Comparison of ENCODE assay signal across 8 cellular contexts in genomic region chr21:26843912-26844257, GRCh38. TPM values are rescaled to one million over a fixed set of nuclear protein-coding genes. Genes with fewer than 3 reads are reported as not detected.
DNase-seq lines count a peak whose midpoint lies in the region; ATAC-seq and TF ChIP-seq lines count a peak whose summit lies in the region.

No MANE protein-coding gene starts in this region.

- H3K4me3 Mint-ChIP-seq in brain: peak overlapping the region; percentile 91 to 97 (median 92)

- peak overlapping the region; percentile 82 for H3K18ac ChIP-seq in IMR-90 (ENCODE audit: low read depth, low read length)

- H3K4me1 Mint-ChIP-seq in brain: peaks cover 44% of the 10 kb centered on the region

- H3K9ac ChIP-seq in IMR-90 (ENCODE audit: low read depth, low read length): peak overlapping the region; percentile 98

- H4K8ac ChIP-seq in IMR-90 (ENCODE audit: low read depth in 2 of 2, low read length in 2 of 2): peak overlapping the region; percentile 27 to 29; a peak in 2 of 4 replicates

- peaks cover 60% of the 10 kb centered on the region for H4K20me1 ChIP-seq in IMR-90 (ENCODE audit: insufficient read depth, low read length)

- H3K14ac ChIP-seq in IMR-90 (replicated peaks; ENCODE audit: low read depth, low read length): peak overlapping the region; percentile 92

- peaks cover 2 to 11% (median 2%) of the 10 kb centered on the region in 5 experiments for H3K9me3 Mint-ChIP-seq in brain

- H3K4me3 ChIP-seq in IMR-90 (ENCODE audit: insufficient read depth, low read depth, low read length): peak overlapping the region; percentile 97
- H3K4me3 ChIP-seq in left lung: peak overlapping the region; percentile 43 to 83
- peak overlapping the region; percentile 55 to 77 (median 65) for H3K4me3 ChIP-seq in thyroid gland (replicated peaks in 1 of 3)

- peak overlapping the region; percentile 74 for H3K4ac ChIP-seq in IMR-90 (ENCODE audit: low read depth, low read length)

- peak overlapping the region; percentile 89 for H3K27ac ChIP-seq in IMR-90 (ENCODE audit: insufficient read depth, low read length)
- H3K27ac ChIP-seq in left lung: peak overlapping the region; percentile 84 to 90
- H3K27ac ChIP-seq in thyroid gland: peak overlapping the region; percentile 72 to 97 (median 90)

- H2BK120ac ChIP-seq in IMR-90 (ENCODE audit: low read depth, low read length): peak overlapping the region; percentile 29; the same call in 1 of the 2 replicates

- H3K4me2 ChIP-seq in IMR-90 (ENCODE audit: low read depth, low read length): peak overlapping the region; percentile 62

- H3K23ac ChIP-seq in IMR-90 (ENCODE audit: low read depth, low read length): peak overlapping the region; percentile 77

- peaks cover 9% of the 10 kb centered on the region; the same call in 1 of the 2 replicates for H3K9me1 ChIP-seq in IMR-90 (ENCODE audit: insufficient read depth, low read length)

- H3K27me3 ChIP-seq in IMR-90 (ENCODE audit: control insufficient read depth, insufficient read depth, low read length) (no peaks in the 10 kb centered on the region), left lung (peaks cover 0 to 70% of the 10 kb centered on the region in 2 donors), thyroid gland (no peaks in the 10 kb centered on the region)

- intact Hi-C loops in IMR-90 (cut with micrococcal nuclease) (loop anchor here (10.0 kb wide), 3 partner anchors 1581 to 1931 kb away; no protein-coding TSS in a partner anchor), left lung (cut with DNase I) (no loop called here), thyroid gland (cut with DNase I) (no loop called here)

- peak overlapping the region; percentile 41 for H2BK5ac ChIP-seq in IMR-90 (ENCODE audit: low read depth, low read length, poor library complexity, severe bottlenecking)

- ATAC-seq in IMR-90 (ENCODE audit: low read depth) (no peak), left lung (peak; percentile 1)

- H2BK20ac ChIP-seq in IMR-90 (ENCODE audit: low read depth, low read length): peak overlapping the region; percentile 21; the same call in 1 of the 2 replicates

- no TSS peak for BruUV-seq in IMR-90 (replicated peaks; lab: Mats Ljungman, UMichigan)

- H3K36me3 Mint-ChIP-seq in brain: peaks cover 41% of the 10 kb centered on the region

- peak overlapping the region; percentile 49 to 97 (median 93) for H3K27ac Mint-ChIP-seq in brain

- dilution Hi-C loops in IMR-90 (cut with HindIII; ENCODE audit: low sequenced_read_pairs, unreplicated experiment): no loop called here

- TF ChIP-seq CTCF in AG09319 (IDR thresholded peaks at IDR 0.05; ENCODE audit: low read depth, low read length): peak; percentile 16
- no peak for TF ChIP-seq CTCF in IMR-90 (conservative IDR thresholded peaks at IDR 0.05; ENCODE audit: low read depth, low read length)
- TF ChIP-seq CTCF in brain (conservative IDR thresholded peaks at IDR 0.05): no peak
- no peak for TF ChIP-seq CTCF in left lung (IDR thresholded peaks at IDR 0.05)
- no peak for TF ChIP-seq CTCF in thyroid gland (IDR thresholded peaks at IDR 0.05)

- H3K9me3 ChIP-seq in IMR-90 (ENCODE audit: control insufficient read depth, insufficient read depth, low read length) (no peaks in the 10 kb centered on the region), left lung (no peaks in the 10 kb centered on the region), thyroid gland (no peaks in the 10 kb centered on the region)

- H3K36me3 ChIP-seq in IMR-90 (ENCODE audit: control insufficient read depth, insufficient read depth, low read length) (peaks cover 40% of the 10 kb centered on the region), left lung (peaks cover 0 to 33% of the 10 kb centered on the region in 2 donors), thyroid gland (peaks cover 20 to 25% of the 10 kb centered on the region in 2 donors)

- H3K4me1 ChIP-seq in IMR-90 (ENCODE audit: control insufficient read depth, insufficient read depth, low read length) (peaks cover 6% of the 10 kb centered on the region), left lung (peaks cover 12 to 35% of the 10 kb centered on the region in 2 donors), thyroid gland (peaks cover 8% of the 10 kb centered on the region in 2 donors)

- POLR2A ChIA-PET in IMR-90 (lab: Charles Lee; ENCODE audit: unreplicated experiment): interaction anchor here (1.1 kb wide), 1 partner anchor 1385 kb away, joined by 3 read pairs; no protein-coding TSS in a partner anchor

- H2AK5ac ChIP-seq in IMR-90 (ENCODE audit: low read depth, low read length): peak overlapping the region; percentile 31; the same call in 1 of the 2 replicates

- H2AK9ac ChIP-seq in IMR-90 (replicated peaks; ENCODE audit: low read depth, low read length, poor library complexity): peak overlapping the region; percentile 88

- CTCF ChIA-PET in IMR-90 (lab: Yijun Ruan, JAX): interaction anchor here (0.5 kb wide), 1 partner anchor 637 kb away, joined by 3 read pairs; no protein-coding TSS in a partner anchor

- peak; percentile 20; the same call in 1 of the 2 replicates for TF ChIP-seq POLR2A in IMR-90 (IDR thresholded peaks at IDR 0.05; ENCODE audit: low read depth, low read length)
- TF ChIP-seq POLR2A in thyroid gland (IDR thresholded peaks at IDR 0.05): no peak

- no peak for TF ChIP-seq RAD21 in IMR-90 (IDR thresholded peaks at IDR 0.05; ENCODE audit: low read length)

- WGBS in IMR-90 (ENCODE audit: extremely low coverage in 2 of 2, insufficient read length in 1 of 2), 2 experiments: 0% methylated on average over 2 of the region's 12 CpGs; no CpG with 5 or more reads in 1 of the 2 experiments
- 0 to 4% methylated on average over 11 to 12 of the region's 12 CpGs for WGBS in thyroid gland, 2 donors

- H4K91ac ChIP-seq in IMR-90 (ENCODE audit: insufficient read depth, low read depth, low read length): peak overlapping the region; percentile 35; the same call in 1 of the 2 replicates

- H2AFZ ChIP-seq in IMR-90 (replicated peaks; ENCODE audit: low read length, poor library complexity): peak overlapping the region; percentile 89

- H4K5ac ChIP-seq in IMR-90 (ENCODE audit: low read depth, low read length): peak overlapping the region; percentile 39

- DNase-seq in AG09319 (ENCODE audit: extremely low read depth, low read depth): no peak
- DNase-seq in IMR-90: peak; percentile 55
- DNase-seq in left lung: no peak
- peak in 1 of 2 donors; percentile 8 for DNase-seq in thyroid gland
- DNase-seq in cerebellum (ENCODE audit: low spot score): no peak
- no peak for DNase-seq in stimulated activated CD4-positive, alpha-beta T cell treated with anti-CD3 and anti-CD28 coated beads, Interleukin-4, amount 100 ng/mL, for 24 hours
- DNase-seq in stimulated activated CD4-positive, alpha-beta T cell treated with anti-CD3 and anti-CD28 coated beads, Interleukin-12 subunit alpha, Interleukin-12 subunit beta, amount 100 ng/mL, for 4 hours: no peak

- no peak overlapping the region for H2BK15ac ChIP-seq in IMR-90 (ENCODE audit: low read depth, low read length)

- H3K79me1 ChIP-seq in IMR-90 (ENCODE audit: low read depth in 1 of 2, low read length in 2 of 2): peaks cover 3 to 49% of the 10 kb centered on the region in 2 experiments

- in situ Hi-C loops in IMR-90 (cut with MboI; ENCODE audit: low sequenced_read_pairs): loop anchor here (5.0 to 10.0 kb wide), 2 partner anchors 77 to 1951 kb away; no protein-coding TSS in a partner anchor

- H3K27me3 Mint-ChIP-seq in brain: peaks cover 37% of the 10 kb centered on the region

- peak overlapping the region; percentile 85 for H3K56ac ChIP-seq in IMR-90 (ENCODE audit: extremely low read depth, insufficient read depth, low read length)

TF ChIP-seq in IMR-90, 13 proteins besides CTCF, POLR2A, EP300 and RAD21:
- TF ChIP-seq MXI1 (IDR thresholded peaks at IDR 0.05; ENCODE audit: borderline replicate concordance, low read depth, low read length) (peak; percentile 10; the same call in 1 of the 2 replicates), MAZ (IDR thresholded peaks at IDR 0.05; ENCODE audit: borderline replicate concordance, low read depth, low read length) (no peak), MAFK (IDR thresholded peaks at IDR 0.05; ENCODE audit: low read depth, low read length) (no peak), SMC3 (IDR thresholded peaks at IDR 0.05; ENCODE audit: low read depth, low read length) (no peak), CEBPB (IDR thresholded peaks at IDR 0.05; ENCODE audit: low read depth, low read length) (no peak), FOS (IDR thresholded peaks at IDR 0.05; ENCODE audit: low read depth, low read length) (no peak)

RNA-seq across cellular contexts. Expression of gene ADAMTS1, which starts 1.3 kb away (rescaled TPM):
- total RNA-seq in IMR-90 (2012; rRNA removed): 106 and 116 TPM in 2 replicates
- polyA plus RNA-seq in IMR-90 (2012; rRNA removed): 317 and 336 TPM in 2 replicates
- polyA plus RNA-seq in IMR-90 (2012; cell fraction: cytosol; rRNA removed): 78.5 and 82.1 TPM in 2 replicates
- polyA plus RNA-seq in IMR-90 (2012; cell fraction: nucleus; rRNA removed; ENCODE audit: low replicate concordance): 226 and 359 TPM in 2 replicates
- 21.6 TPM for polyA plus RNA-seq in brain (ENCODE audit: insufficient read depth, low read depth, low replicate concordance)
- total RNA-seq in left lung: 100 to 1,000 TPM in 1 of 2 donors, 10 to 100 TPM in 1; 54.2 to 101 TPM
- total RNA-seq in thyroid gland: 10 to 100 TPM; 43.4 to 86.5 (median 56.3) TPM
- 13.0 TPM for total RNA-seq in cerebellum
